1 cellular context compared by ENCODE assay signal in the genomic region with DNA sequence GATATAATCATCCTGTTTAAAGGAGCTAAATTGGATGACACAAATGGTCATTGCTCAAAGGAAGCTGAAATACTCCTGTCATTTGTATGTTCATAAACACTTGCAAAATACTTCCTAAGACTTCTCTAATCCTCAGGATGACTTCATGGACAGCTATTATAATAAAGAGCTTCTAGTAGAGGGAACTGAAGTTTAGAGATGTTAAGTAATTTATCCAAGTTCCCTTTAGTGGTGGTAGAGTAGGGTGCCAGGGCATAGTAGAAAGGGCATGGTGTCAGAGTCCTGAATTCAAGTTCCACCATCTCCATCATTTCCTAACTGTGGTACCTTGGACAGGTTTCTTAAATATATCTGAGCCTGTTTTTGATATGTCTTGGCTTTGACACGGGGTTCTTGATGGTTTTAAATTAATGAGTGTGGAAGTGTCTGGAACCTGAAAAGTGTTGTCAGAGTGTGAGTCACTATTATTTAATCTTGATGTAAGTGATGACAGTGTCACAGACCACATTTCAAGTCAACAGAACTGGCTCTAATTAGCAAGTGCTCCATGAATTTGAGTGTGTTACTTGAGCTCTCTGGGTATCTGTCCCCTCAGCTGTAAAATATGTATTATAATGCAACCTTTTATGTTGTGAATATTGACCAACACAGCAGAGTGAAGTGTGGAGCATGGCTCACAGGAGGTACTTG.
A peak's percentile ranks its signal among the peaks of the same experiment; 100 is the strongest.
TF ChIP-seq lines count a peak whose summit lies in the region.

No MANE protein-coding gene starts in this region.

TF ChIP-seq in Ishikawa, 13 proteins besides CTCF, POLR2A, EP300 and RAD21:
- TF ChIP-seq, protein P1, sequence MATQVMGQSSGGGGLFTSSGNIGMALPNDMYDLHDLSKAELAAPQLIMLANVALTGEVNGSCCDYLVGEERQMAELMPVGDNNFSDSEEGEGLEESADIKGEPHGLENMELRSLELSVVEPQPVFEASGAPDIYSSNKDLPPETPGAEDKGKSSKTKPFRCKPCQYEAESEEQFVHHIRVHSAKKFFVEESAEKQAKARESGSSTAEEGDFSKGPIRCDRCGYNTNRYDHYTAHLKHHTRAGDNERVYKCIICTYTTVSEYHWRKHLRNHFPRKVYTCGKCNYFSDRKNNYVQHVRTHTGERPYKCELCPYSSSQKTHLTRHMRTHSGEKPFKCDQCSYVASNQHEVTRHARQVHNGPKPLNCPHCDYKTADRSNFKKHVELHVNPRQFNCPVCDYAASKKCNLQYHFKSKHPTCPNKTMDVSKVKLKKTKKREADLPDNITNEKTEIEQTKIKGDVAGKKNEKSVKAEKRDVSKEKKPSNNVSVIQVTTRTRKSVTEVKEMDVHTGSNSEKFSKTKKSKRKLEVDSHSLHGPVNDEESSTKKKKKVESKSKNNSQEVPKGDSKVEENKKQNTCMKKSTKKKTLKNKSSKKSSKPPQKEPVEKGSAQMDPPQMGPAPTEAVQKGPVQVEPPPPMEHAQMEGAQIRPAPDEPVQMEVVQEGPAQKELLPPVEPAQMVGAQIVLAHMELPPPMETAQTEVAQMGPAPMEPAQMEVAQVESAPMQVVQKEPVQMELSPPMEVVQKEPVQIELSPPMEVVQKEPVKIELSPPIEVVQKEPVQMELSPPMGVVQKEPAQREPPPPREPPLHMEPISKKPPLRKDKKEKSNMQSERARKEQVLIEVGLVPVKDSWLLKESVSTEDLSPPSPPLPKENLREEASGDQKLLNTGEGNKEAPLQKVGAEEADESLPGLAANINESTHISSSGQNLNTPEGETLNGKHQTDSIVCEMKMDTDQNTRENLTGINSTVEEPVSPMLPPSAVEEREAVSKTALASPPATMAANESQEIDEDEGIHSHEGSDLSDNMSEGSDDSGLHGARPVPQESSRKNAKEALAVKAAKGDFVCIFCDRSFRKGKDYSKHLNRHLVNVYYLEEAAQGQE (IDR thresholded peaks at IDR 0.05; ENCODE audit: low read depth), result peak; percentile 15; the same call in 1 of the 2 replicates
- TF ChIP-seq FOXM1 (IDR thresholded peaks at IDR 0.05; ENCODE audit: borderline replicate concordance, low read depth), result no peak
